9 cellular contexts compared by ENCODE assay signal in genomic region chr9:99000480-99001395, GRCh38. TPM values are rescaled to one million over a fixed set of nuclear protein-coding genes. Genes with fewer than 3 reads are reported as not detected.
DNase-seq lines count a peak whose midpoint lies in the region; ATAC-seq and TF ChIP-seq lines count a peak whose summit lies in the region.
"Had no signal": no experiment of that assay in that cellular context is flagged by ENCODE, and none has a peak within 500 bp of the region (broad histone marks: within the 10 kb centered on the region; RNA-seq: fewer than 3 reads in every experiment).

No MANE protein-coding gene starts in this region.

- H3K4me1 ChIP-seq in adipocyte (ENCODE audit: control insufficient read depth, insufficient read depth, low read length) (peaks cover 24% of the 10 kb centered on the region), hepatocyte (ENCODE audit: insufficient read depth) (peaks cover 10% of the 10 kb centered on the region)

- no peak overlapping the region for H3K27ac ChIP-seq in SU-DHL-6 (ENCODE audit: low read depth, low read length)
- H3K27ac ChIP-seq in hepatocyte = no peak overlapping the region

- no peaks in the 10 kb centered on the region for H4K20me1 ChIP-seq in SU-DHL-6 (ENCODE audit: low read depth, low read length)
- H4K20me1 ChIP-seq in hepatocyte (ENCODE audit: insufficient read depth, poor library complexity, severe bottlenecking) = no peaks in the 10 kb centered on the region

- no peak overlapping the region for H2AFZ ChIP-seq in SU-DHL-6 (ENCODE audit: low read depth, low read length, severe bottlenecking)
- H2AFZ ChIP-seq in hepatocyte = no peak overlapping the region

- H3K27me3 ChIP-seq in SU-DHL-6 (ENCODE audit: low read length) (no peaks in the 10 kb centered on the region), adipocyte (replicated peaks; ENCODE audit: control insufficient read depth, insufficient read depth, low read length) (peaks cover 12% of the 10 kb centered on the region), hepatocyte (no peaks in the 10 kb centered on the region)

- in situ Hi-C loops in GM13977 (cut with MboI; ENCODE audit: low pct_unique_long_range_greater_than_20kb, low sequenced_read_pairs, unreplicated experiment) = no loop called here

- H3K9me3 ChIP-seq in SU-DHL-6 (ENCODE audit: insufficient read depth, low read length) (no peaks in the 10 kb centered on the region), adipocyte (ENCODE audit: control insufficient read depth, low read length) (no peaks in the 10 kb centered on the region), hepatocyte (ENCODE audit: low read depth) (no peaks in the 10 kb centered on the region)

- DNase-seq in AG04449 (ENCODE audit: low read depth, low spot score) (no peak), GM13977 (ENCODE audit: low spot score) (peak; percentile 68), M059J (ENCODE audit: low read depth) (peak; percentile 77), adipocyte (ENCODE audit: low read depth) (peak; percentile 64), hepatocyte (ENCODE audit: low spot score) (peak; percentile 77)
- peak; percentile 12 to 17 for DNase-seq in stimulated activated CD4-positive, alpha-beta T cell treated with anti-CD3 and anti-CD28 coated beads, Interleukin-1b, Interleukin-23, amount 100 ng/mL, for 1 hour (ENCODE audit: low read depth in 2 of 2)

- H3K36me3 ChIP-seq in SU-DHL-6 (ENCODE audit: low read length) (no peaks in the 10 kb centered on the region), adipocyte (ENCODE audit: control insufficient read depth, insufficient read depth, low read length, severe bottlenecking) (peaks cover 23% of the 10 kb centered on the region), hepatocyte (replicated peaks; ENCODE audit: insufficient read depth, low read depth) (no peaks in the 10 kb centered on the region)

- no peak overlapping the region for H3K4me2 ChIP-seq in SU-DHL-6 (ENCODE audit: low read depth, low read length, poor library complexity, severe bottlenecking)
- H3K4me2 ChIP-seq in hepatocyte = no peak overlapping the region

- TF ChIP-seq CTCF in AG04449 (IDR thresholded peaks at IDR 0.05; ENCODE audit: insufficient read depth, low read length, missing control alignments) = peak; percentile 70
- TF ChIP-seq CTCF in GM13977 (IDR thresholded peaks at IDR 0.05; ENCODE audit: extremely low read depth, insufficient read depth, missing control alignments) = peak; percentile 73
- TF ChIP-seq CTCF in SU-DHL-6 (IDR thresholded peaks at IDR 0.05; ENCODE audit: insufficient read depth, low read length, poor library complexity, severe bottlenecking) = peak; percentile 61
- TF ChIP-seq CTCF in hepatocyte (IDR thresholded peaks at IDR 0.05; ENCODE audit: poor library complexity) = peak; percentile 78

- H3F3A ChIP-seq in SU-DHL-6 (ENCODE audit: insufficient read depth) = no peaks in the 10 kb centered on the region

- H3K9me2 ChIP-seq in SU-DHL-6 (replicated peaks; ENCODE audit: insufficient read depth, low read length) (no peaks in the 10 kb centered on the region), hepatocyte (replicated peaks; ENCODE audit: insufficient read depth) (no peaks in the 10 kb centered on the region)

- ATAC-seq in GM19463 (IDR thresholded peaks at IDR 0.05; ENCODE audit: unreplicated experiment) = no peak

- H3K79me2 ChIP-seq in SU-DHL-6 (ENCODE audit: insufficient read depth, low read length) = no peaks in the 10 kb centered on the region
- H3K79me2 ChIP-seq in hepatocyte = no peaks in the 10 kb centered on the region

- 75% methylated on average over 5 of the region's 5 CpGs for WGBS in hepatocyte (ENCODE audit: low lambda C conversion rate, missing lambda C conversion rate)

- CTCF ChIA-PET in AG04449 (lab: Yijun Ruan, JAX) = interaction anchor here (0.6 to 18.2 kb wide), 30 partner anchors 7 to 571 kb away, joined by 3 to 342 read pairs (median 6); partner anchors contain the start of gene TGFBR1

- POLR2A ChIA-PET in AG04449 (lab: Yijun Ruan, JAX) = no interaction called here

- H3K4me3 ChIP-seq in AG04449 (ENCODE audit: low read depth, low read length) (no peak overlapping the region), SU-DHL-6 (ENCODE audit: insufficient read depth, low read length, poor library complexity, severe bottlenecking) (no peak overlapping the region), adipocyte (ENCODE audit: low read length) (no peak overlapping the region), hepatocyte (no peak overlapping the region)

- H3K9ac ChIP-seq in SU-DHL-6 (ENCODE audit: low read length) (no peak overlapping the region), adipocyte (ENCODE audit: low read length) (no peak overlapping the region)

RNA-seq across cellular contexts. Expression of gene COL15A1, which starts 57.0 kb away (rescaled TPM):
- total RNA-seq in M059J (2014; rRNA removed; shearing (Covaris generic)) = 2.9 and 4.2 TPM in 2 replicates
- 105 and 106 TPM in 2 replicates for total RNA-seq in hepatocyte
- 87.2 and 97.6 TPM in 2 replicates for polyA plus RNA-seq in hepatocyte
- total RNA-seq: mononuclear cell had no signal

Comparison
In these comparisons a context has a peak if more than half of its experiments do, and no peak if none do; other contexts are left out.
1. RNA of gene COL15A1, which starts 57.0 kb away (total RNA-seq): 105 to 106 TPM in hepatocyte; 2.9 to 4.2 TPM in M059J; every median in the first group is over 10 times any median in the second.
2. Peak in every context shown above with its lines, with median percentiles within 50 percentile points of each other: CTCF ChIP-seq.